ENCODE assay signal across 8 cellular contexts in the genomic region with DNA sequence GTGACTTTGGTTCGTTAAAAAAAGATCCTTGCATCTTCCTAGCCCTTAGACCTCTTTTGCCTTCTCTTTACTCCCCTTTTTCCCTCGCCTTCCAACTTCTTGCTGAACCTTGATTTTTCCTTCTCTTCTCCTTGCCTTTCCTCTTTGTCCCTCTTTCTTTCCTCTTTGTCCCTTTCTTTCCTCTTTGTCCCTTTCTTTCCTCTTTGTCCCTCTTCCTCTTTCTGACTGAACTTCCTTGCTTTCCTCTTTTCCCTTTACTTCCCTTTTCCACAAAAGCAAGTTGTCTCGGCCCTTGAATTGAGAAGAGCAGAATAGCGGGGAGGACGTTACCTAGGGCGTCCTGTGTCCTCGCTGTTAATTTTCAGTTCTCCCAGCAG. TPM values are rescaled to one million over a fixed set of nuclear protein-coding genes. Genes with fewer than 3 reads are reported as not detected.
DNase-seq lines count a peak whose midpoint lies in the region; TF ChIP-seq lines count a peak whose summit lies in the region.

No MANE protein-coding gene starts in this region.

- H3K9ac ChIP-seq in endodermal cell (ENCODE audit: extremely low read depth, low read length, poor library complexity, severe bottlenecking): no peak overlapping the region
- no peak overlapping the region for H3K9ac ChIP-seq in trophoblast cell (ENCODE audit: low read length)

- peaks cover 17% of the 10 kb centered on the region for H3K27me3 ChIP-seq in endodermal cell (ENCODE audit: control insufficient read depth, insufficient read depth, low read length, poor library complexity, severe bottlenecking)
- peaks cover 16% of the 10 kb centered on the region for H3K27me3 ChIP-seq in trophoblast cell (ENCODE audit: insufficient read depth, low read length)

- no peaks in the 10 kb centered on the region for H3K36me3 Mint-ChIP-seq in endodermal cell (ENCODE audit: low read depth)

- H3K4me3 ChIP-seq in endodermal cell (ENCODE audit: low read length) (peak overlapping the region; percentile 89), trophoblast cell (ENCODE audit: low read depth, low read length) (no peak overlapping the region)

- H3K23ac ChIP-seq in trophoblast cell (ENCODE audit: low read length): no peak overlapping the region

- H4K91ac ChIP-seq in trophoblast cell (ENCODE audit: low read depth, low read length): no peak overlapping the region

- H3K4me2 ChIP-seq in trophoblast cell (ENCODE audit: low read length): peak overlapping the region; percentile 98

- no peak overlapping the region for H4K8ac ChIP-seq in trophoblast cell (ENCODE audit: low read depth, low read length)

- no peak overlapping the region for H2AK5ac ChIP-seq in trophoblast cell (ENCODE audit: low read length)

- no peak overlapping the region for H3K4ac ChIP-seq in trophoblast cell (ENCODE audit: low read depth, low read length)

- no peak overlapping the region for H3K27ac Mint-ChIP-seq in endodermal cell

- H3K79me2 ChIP-seq in trophoblast cell (ENCODE audit: control insufficient read depth, insufficient read depth, low read length, poor library complexity): peaks cover 2% of the 10 kb centered on the region

- DNase-seq in ELF-1 (ENCODE audit: low read depth, low spot score) (peak; percentile 37), NCI-H345 treated with DMSO at 0.1 percent for 48 hours (lab: John Stamatoyannopoulos, UW; ENCODE audit: unreplicated experiment) (peak; percentile 16), endodermal cell (no peak), trophoblast cell (no peak), COLO668 (lab: John Stamatoyannopoulos, UW; ENCODE audit: unreplicated experiment) (no peak), NCI-H1048 (lab: John Stamatoyannopoulos, UW) (no peak), NCI-H774 (lab: John Stamatoyannopoulos, UW) (no peak), SIG-M5 (lab: John Stamatoyannopoulos, UW) (no peak)

- peaks cover 28% of the 10 kb centered on the region for H3K4me1 Mint-ChIP-seq in endodermal cell

- TF ChIP-seq CTCF in endodermal cell (conservative IDR thresholded peaks at IDR 0.05): no peak

- H3K9me3 ChIP-seq in endodermal cell (ENCODE audit: control insufficient read depth, low read length) (no peaks in the 10 kb centered on the region), trophoblast cell (ENCODE audit: insufficient read depth, low read depth, low read length) (peaks cover 3% of the 10 kb centered on the region)

- no peak overlapping the region for H3K14ac ChIP-seq in trophoblast cell (ENCODE audit: low read length)

- peak overlapping the region; percentile 75 for H3K4me3 Mint-ChIP-seq in endodermal cell

- 4 to 7% methylated on average over 3 to 7 of the region's 7 CpGs for WGBS in endodermal cell (ENCODE audit: insufficient coverage in 1 of 2, insufficient read length in 1 of 2), 2 experiments
- no CpG with 5 or more reads among the region's 7 CpGs for WGBS in trophoblast cell (ENCODE audit: extremely low coverage, insufficient coverage, insufficient read length)

- H3K18ac ChIP-seq in trophoblast cell (ENCODE audit: low read length): no peak overlapping the region

- H3K36me3 ChIP-seq in endodermal cell (ENCODE audit: control insufficient read depth, insufficient read depth, low read length) (no peaks in the 10 kb centered on the region), trophoblast cell (ENCODE audit: control insufficient read depth in 1 of 2, insufficient read depth in 2 of 2, low read length in 2 of 2) (no peaks in the 10 kb centered on the region)

- H2BK5ac ChIP-seq in trophoblast cell (ENCODE audit: low read depth, low read length, poor library complexity): no peak overlapping the region

- no peak overlapping the region for H4K12ac ChIP-seq in trophoblast cell (ENCODE audit: low read depth, low read length)

- no peak overlapping the region for H2BK120ac ChIP-seq in trophoblast cell (ENCODE audit: insufficient read depth, low read length, poor library complexity)

- H3K79me1 ChIP-seq in trophoblast cell (ENCODE audit: low read length): no peaks in the 10 kb centered on the region

- peaks cover 50% of the 10 kb centered on the region for H3K27me3 Mint-ChIP-seq in endodermal cell (ENCODE audit: insufficient read depth)

- no peak overlapping the region for H3K27ac ChIP-seq in endodermal cell (ENCODE audit: low read depth, low read length)
- H3K27ac ChIP-seq in trophoblast cell (ENCODE audit: low read depth, low read length): no peak overlapping the region

- no peak overlapping the region for H2BK12ac ChIP-seq in trophoblast cell (ENCODE audit: low read length)

- no peaks in the 10 kb centered on the region for H3K9me3 Mint-ChIP-seq in endodermal cell

- H2AFZ ChIP-seq in trophoblast cell (ENCODE audit: insufficient read depth, low read length, poor library complexity): no peak overlapping the region

- H3K4me1 ChIP-seq in endodermal cell (ENCODE audit: control insufficient read depth, insufficient read depth, low read length) (peaks cover 7% of the 10 kb centered on the region), trophoblast cell (ENCODE audit: control insufficient read depth in 1 of 2, insufficient read depth in 2 of 2, low read length in 2 of 2) (peaks cover 4 to 6% of the 10 kb centered on the region in 2 experiments)

RNA-seq across cellular contexts. Expression of a gene that starts 1.4 kb away (rescaled TPM):
- total RNA-seq in endodermal cell: 10 to 100 TPM in 1 of 2 donors, 1 to 10 TPM in 1; 5.5 to 12.2 TPM
- polyA plus RNA-seq in endodermal cell (2013, experiment 1 of 2): 53.5 TPM
- polyA plus RNA-seq in endodermal cell (2013, experiment 2 of 2): 49.5 TPM
- polyA plus RNA-seq in trophoblast cell (2013): 3.1 and 3.7 TPM in 2 replicates

Comparison
In these comparisons a context has a peak if more than half of its experiments do, and no peak if none do; other contexts are left out.
1. DNase-seq: peak in ELF-1 (single experiment) and NCI-H345 treated with DMSO at 0.1 percent for 48 hours (single experiment); none in endodermal cell (single experiment), trophoblast cell (0 of 2), COLO668 (single experiment), NCI-H1048 (single experiment), NCI-H774 (single experiment) and SIG-M5 (single experiment).